Comparison of ENCODE assay signal across 16 cellular contexts in the genomic region with DNA sequence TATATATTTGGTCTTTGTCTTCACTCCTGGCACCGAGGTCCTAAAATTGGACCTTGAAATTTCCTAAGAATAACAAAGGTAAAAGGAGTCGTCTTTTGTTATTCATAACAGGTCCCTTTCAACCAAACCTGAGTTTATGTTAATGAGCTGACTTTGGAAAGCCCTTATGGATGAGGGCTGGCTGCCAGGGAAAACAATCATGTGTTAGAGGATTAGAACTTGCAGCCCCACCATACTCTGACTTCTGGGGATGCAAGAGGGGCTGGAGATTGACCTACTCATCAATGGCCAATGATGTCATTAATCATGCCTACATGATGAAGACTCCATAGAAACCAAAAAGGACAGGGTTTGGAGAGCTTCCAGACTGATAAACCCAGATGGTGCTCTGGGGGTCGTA.
DNase-seq lines count a peak whose midpoint lies in the region; ATAC-seq, FAIRE-seq and TF ChIP-seq lines count a peak whose summit lies in the region.
"Had no signal": no experiment of that assay in that cellular context is flagged by ENCODE, and none has a peak within 500 bp of the region (broad histone marks: within the 10 kb centered on the region; RNA-seq: fewer than 3 reads in every experiment).

No MANE protein-coding gene starts in this region.

- H3K36me3 ChIP-seq in GM23338 (ENCODE audit: insufficient read depth) = no peaks in the 10 kb centered on the region

- no peak for ATAC-seq in activated naive CD4-positive, alpha-beta T cell treated with anti-CD3 and anti-CD28 coated beads, Interleukin-2, amount 50 U/mL, for 72 hours
- peak; percentile 78 for ATAC-seq in GM23338
- no peak for ATAC-seq in stimulated activated memory B cell treated with anti-CD40 and anti-IgM and Interleukin-4, amounts not matched to agents 10 μg/mL and 1 μg/mL and 100 μg/mL, for 72 hours
- ATAC-seq: HCT116 had no signal

- H3K27me3 ChIP-seq in GM23338 (ENCODE audit: insufficient read depth) = no peaks in the 10 kb centered on the region

- peak overlapping the region; percentile 65 for H3K4me2 ChIP-seq in GM23338
- H3K4me2 ChIP-seq: SK-N-SH had no signal

- peaks cover 13% of the 10 kb centered on the region for H3K79me2 ChIP-seq in GM23338 (replicated peaks; ENCODE audit: insufficient read depth)

- no peak overlapping the region for H2AFZ ChIP-seq in GM23338

- peak overlapping the region; percentile 68 for H3K27ac Mint-ChIP-seq in activated naive CD4-positive, alpha-beta T cell treated with anti-CD3 and anti-CD28 coated beads, Interleukin-2, amount 50 U/mL, for 24 hours
- H3K27ac Mint-ChIP-seq in activated naive CD4-positive, alpha-beta T cell treated with anti-CD3 and anti-CD28 coated beads, Interleukin-2, amount 50 U/mL, for 72 hours = peak overlapping the region in 1 of 2 donors; percentile 90
- H3K27ac Mint-ChIP-seq in GM23338 = peak overlapping the region; percentile 49; the same call in 1 of the 2 replicates
- H3K27ac Mint-ChIP-seq in activated naive CD8-positive, alpha-beta T cell treated with anti-CD3 and anti-CD28 coated beads for 36 hours = peak overlapping the region; percentile 29
- H3K27ac Mint-ChIP-seq in stimulated activated memory B cell treated with anti-CD40 and anti-IgM and Interleukin-4, amounts not matched to agents 10 μg/mL and 1 μg/mL and 100 μg/mL, for 72 hours = peak overlapping the region; percentile 78

- peak overlapping the region; percentile 19 for H3K4me3 Mint-ChIP-seq in activated naive CD4-positive, alpha-beta T cell treated with anti-CD3 and anti-CD28 coated beads, Interleukin-2, amount 50 U/mL, for 24 hours
- H3K4me3 Mint-ChIP-seq in GM23338 = no peak overlapping the region
- H3K4me3 Mint-ChIP-seq in activated naive CD8-positive, alpha-beta T cell treated with anti-CD3 and anti-CD28 coated beads for 36 hours = no peak overlapping the region
- no peak overlapping the region for H3K4me3 Mint-ChIP-seq in stimulated activated memory B cell treated with anti-CD40 and anti-IgM and Interleukin-4, amounts not matched to agents 10 μg/mL and 1 μg/mL and 100 μg/mL, for 72 hours

- no peak for FAIRE-seq in HTR-8/SVneo (lab: Jason Lieb, UNC)
- FAIRE-seq: G401.6 had no signal

- H3K4me3 ChIP-seq in GM23338 = 0 out of 2 replicates have a peak overlapping the region, but pooled peaks have one; percentile 24
- H3K4me3 ChIP-seq: BLaER1 treated with 17β-estradiol and CSF1 and Interleukin-3, amounts not matched to agents 10 nM and 100 nM had no signal

- H3K27ac ChIP-seq in GM23338 (ENCODE audit: low read depth) = peak overlapping the region; percentile 23; the same call in 1 of the 2 replicates
- H3K27ac ChIP-seq: BLaER1 treated with 17β-estradiol and CSF1 and Interleukin-3, amounts not matched to agents 10 nM and 100 nM had no signal

- peaks cover 40% of the 10 kb centered on the region for H3K4me1 Mint-ChIP-seq in activated naive CD4-positive, alpha-beta T cell treated with anti-CD3 and anti-CD28 coated beads, Interleukin-2, amount 50 U/mL, for 24 hours
- H3K4me1 Mint-ChIP-seq in GM23338 = peaks cover 14% of the 10 kb centered on the region
- peaks cover 40% of the 10 kb centered on the region for H3K4me1 Mint-ChIP-seq in activated naive CD8-positive, alpha-beta T cell treated with anti-CD3 and anti-CD28 coated beads for 36 hours
- peaks cover 32% of the 10 kb centered on the region for H3K4me1 Mint-ChIP-seq in stimulated activated memory B cell treated with anti-CD40 and anti-IgM and Interleukin-4, amounts not matched to agents 10 μg/mL and 1 μg/mL and 100 μg/mL, for 72 hours

- H3K27me3 Mint-ChIP-seq in activated naive CD4-positive, alpha-beta T cell treated with anti-CD3 and anti-CD28 coated beads, Interleukin-2, amount 50 U/mL, for 24 hours = no peaks in the 10 kb centered on the region
- H3K27me3 Mint-ChIP-seq in GM23338 (ENCODE audit: insufficient read depth, low read depth, poor library complexity) = peaks cover 4% of the 10 kb centered on the region
- no peaks in the 10 kb centered on the region for H3K27me3 Mint-ChIP-seq in activated naive CD8-positive, alpha-beta T cell treated with anti-CD3 and anti-CD28 coated beads for 36 hours
- no peaks in the 10 kb centered on the region for H3K27me3 Mint-ChIP-seq in stimulated activated memory B cell treated with anti-CD40 and anti-IgM and Interleukin-4, amounts not matched to agents 10 μg/mL and 1 μg/mL and 100 μg/mL, for 72 hours

- no peak for DNase-seq in activated naive CD4-positive, alpha-beta T cell treated with anti-CD3 and anti-CD28 coated beads, Interleukin-2, amount 50 U/mL, for 72 hours (ENCODE audit: low spot score in 2 of 2)
- DNase-seq in GM23338 (ENCODE audit: low spot score) (peak; percentile 41), GF-D8 (lab: John Stamatoyannopoulos, UW) (no peak), HTR-8/SVneo (ENCODE audit: insufficient read length, low spot score) (no peak)
- DNase-seq in activated naive CD8-positive, alpha-beta T cell treated with anti-CD3 and anti-CD28 coated beads for 36 hours = no peak
- DNase-seq: KG1, NCI-H1105 treated with DMSO at 0.1 percent for 48 hours, NCI-H1694, NCI-H2081 treated with DMSO at 0.1 percent for 48 hours, SHP77, SK-N-SH had no signal

- H3F3A ChIP-seq in GM23338 (replicated peaks; ENCODE audit: low read depth) = no peaks in the 10 kb centered on the region

- no peaks in the 10 kb centered on the region for H3K9me3 Mint-ChIP-seq in activated naive CD4-positive, alpha-beta T cell treated with anti-CD3 and anti-CD28 coated beads, Interleukin-2, amount 50 U/mL, for 24 hours
- H3K9me3 Mint-ChIP-seq in activated naive CD4-positive, alpha-beta T cell treated with anti-CD3 and anti-CD28 coated beads, Interleukin-2, amount 50 U/mL, for 72 hours = no peaks in the 10 kb centered on the region
- H3K9me3 Mint-ChIP-seq in GM23338 = peaks cover 2% of the 10 kb centered on the region; the same call in 2 of the 3 replicates
- peaks cover 3% of the 10 kb centered on the region for H3K9me3 Mint-ChIP-seq in activated naive CD8-positive, alpha-beta T cell treated with anti-CD3 and anti-CD28 coated beads for 36 hours
- no peaks in the 10 kb centered on the region for H3K9me3 Mint-ChIP-seq in stimulated activated memory B cell treated with anti-CD40 and anti-IgM and Interleukin-4, amounts not matched to agents 10 μg/mL and 1 μg/mL and 100 μg/mL, for 72 hours

- TF ChIP-seq CTCF in GM23338 (conservative IDR thresholded peaks at IDR 0.05; ENCODE audit: low read depth in 2 of 2) = no peak

- no peaks in the 10 kb centered on the region for H3K9me2 ChIP-seq in GM23338 (ENCODE audit: insufficient read depth)
- H3K9me2 ChIP-seq: SK-N-SH had no signal

- H4K20me1 ChIP-seq in GM23338 (replicated peaks; ENCODE audit: insufficient read depth) = peaks cover 7% of the 10 kb centered on the region; the same call in 1 of the 2 replicates

- peaks cover 6% of the 10 kb centered on the region for H3K36me3 Mint-ChIP-seq in activated naive CD4-positive, alpha-beta T cell treated with anti-CD3 and anti-CD28 coated beads, Interleukin-2, amount 50 U/mL, for 24 hours
- peaks cover 5 to 15% of the 10 kb centered on the region in 2 donors for H3K36me3 Mint-ChIP-seq in activated naive CD4-positive, alpha-beta T cell treated with anti-CD3 and anti-CD28 coated beads, Interleukin-2, amount 50 U/mL, for 72 hours
- peaks cover 15% of the 10 kb centered on the region; the same call in 2 of the 3 replicates for H3K36me3 Mint-ChIP-seq in GM23338 (ENCODE audit: low read depth)
- H3K36me3 Mint-ChIP-seq in activated naive CD8-positive, alpha-beta T cell treated with anti-CD3 and anti-CD28 coated beads for 36 hours = peaks cover 24% of the 10 kb centered on the region
- H3K36me3 Mint-ChIP-seq in stimulated activated memory B cell treated with anti-CD40 and anti-IgM and Interleukin-4, amounts not matched to agents 10 μg/mL and 1 μg/mL and 100 μg/mL, for 72 hours = peaks cover 15% of the 10 kb centered on the region

- peaks cover 17% of the 10 kb centered on the region for H3K4me1 ChIP-seq in GM23338 (ENCODE audit: insufficient read depth)

TF ChIP-seq in GM23338, 12 proteins besides CTCF, POLR2A, EP300 and RAD21 (continues in another document):
- TF ChIP-seq EZH2 (IDR thresholded peaks at IDR 0.05; ENCODE audit: low read depth, unreplicated experiment) (no peak), CREB1 (CRISPR knock-in tag; IDR thresholded peaks at IDR 0.05; ENCODE audit: low read depth) (no peak), NANOG (IDR thresholded peaks at IDR 0.05; ENCODE audit: borderline replicate concordance) (no peak), ZNF331 (CRISPR knock-in tag; IDR thresholded peaks at IDR 0.05; ENCODE audit: low read depth) (no peak)
